8 cellular contexts compared by ENCODE assay signal in genomic region chr17:31559647-31560501, GRCh38.
DNase-seq lines count a peak whose midpoint lies in the region; ATAC-seq and TF ChIP-seq lines count a peak whose summit lies in the region.

No MANE protein-coding gene starts in this region.

- no peaks in the 10 kb centered on the region for H3K36me3 Mint-ChIP-seq in nephron (ENCODE audit: low read depth)

- peak overlapping the region; percentile 83 to 90 (median 85) for H3K4me3 Mint-ChIP-seq in nephron

- DNase-seq in AG10803 (ENCODE audit: low read depth) (no peak), NB4 (ENCODE audit: low read depth) (no peak), epithelial cell of proximal tubule (ENCODE audit: low read depth) (no peak), amygdala (lab: John Stamatoyannopoulos, UW) (no peak), middle frontal gyrus (ENCODE audit: extremely low spot score, low spot score) (no peak), occipital lobe (lab: John Stamatoyannopoulos, UW) (no peak)

- no peak for TF ChIP-seq POLR2A in NB4 (IDR thresholded peaks at IDR 0.05; ENCODE audit: extremely low read depth, insufficient read length)

- no peak for TF ChIP-seq CTCF in AG10803 (conservative IDR thresholded peaks at IDR 0.05; ENCODE audit: low read length)
- no peak for TF ChIP-seq CTCF in NB4 (IDR thresholded peaks at IDR 0.05; ENCODE audit: low read depth, low read length)
- TF ChIP-seq CTCF in epithelial cell of proximal tubule (conservative IDR thresholded peaks at IDR 0.05; ENCODE audit: low read depth, low read length): no peak
- TF ChIP-seq CTCF in nephron (IDR thresholded peaks at IDR 0.05; ENCODE audit: unreplicated experiment in 3 of 3): no peak

- H3K27ac Mint-ChIP-seq in nephron: peak overlapping the region; percentile 86 to 90 (median 89)

- H3K4me1 Mint-ChIP-seq in nephron: peaks cover 29% of the 10 kb centered on the region

- ATAC-seq in HG03175 (IDR thresholded peaks at IDR 0.05; ENCODE audit: unreplicated experiment): no peak

- peaks cover 32% of the 10 kb centered on the region for H3K27me3 Mint-ChIP-seq in nephron (ENCODE audit: low read depth)

- H3K4me3 ChIP-seq in AG10803 (ENCODE audit: low read length): peak overlapping the region; percentile 89
- peak overlapping the region; percentile 37 for H3K4me3 ChIP-seq in NB4 (ENCODE audit: low read depth, low read length)
- H3K4me3 ChIP-seq in epithelial cell of proximal tubule (ENCODE audit: low read depth, low read length): peak overlapping the region; percentile 75

- no peaks in the 10 kb centered on the region for H3K9me3 Mint-ChIP-seq in nephron

Comparison
In these comparisons a context has a peak if more than half of its experiments do, and no peak if none do; other contexts are left out.
1. H3K4me3 ChIP-seq: peak in every context shown above with its lines; median percentile 89 in AG10803; 75 in epithelial cell of proximal tubule; 37 in NB4.